26 cellular contexts compared by ENCODE assay signal in the genomic region with DNA sequence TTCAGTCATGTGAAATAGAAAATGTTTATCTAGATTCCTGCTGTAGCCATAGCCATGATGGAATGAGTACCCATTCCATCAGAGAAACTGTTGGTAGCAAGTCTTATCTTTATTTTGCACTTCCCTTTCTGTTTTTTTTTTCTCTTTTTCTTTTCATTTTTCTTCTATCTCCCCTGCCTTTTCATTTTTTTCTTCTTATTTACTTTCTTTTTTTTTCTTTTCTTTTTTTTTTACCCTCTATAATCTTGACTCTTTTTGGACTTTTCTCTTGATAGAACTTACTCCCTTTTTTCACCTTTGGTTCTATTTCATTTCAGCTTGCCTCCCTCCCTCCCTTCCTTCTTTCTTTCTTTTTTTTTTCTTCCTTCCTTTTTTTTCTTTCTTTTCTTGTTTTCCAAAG. TPM values are rescaled to one million over a fixed set of nuclear protein-coding genes. Genes with fewer than 3 reads are reported as not detected.
DNase-seq lines count a peak whose midpoint lies in the region; ATAC-seq and TF ChIP-seq lines count a peak whose summit lies in the region.
"Had no signal": no experiment of that assay in that cellular context is flagged by ENCODE, and none has a peak within 500 bp of the region (broad histone marks: within the 10 kb centered on the region; RNA-seq: fewer than 3 reads in every experiment).

No MANE protein-coding gene starts in this region.

- CTCF ChIA-PET in activated CD4-positive, alpha-beta T cell treated with anti-CD3 and anti-CD28 coated beads for 36 hours (lab: Charles Lee): interaction anchor here (1.8 kb wide), 1 partner anchor 13 kb away, joined by 4 read pairs; no protein-coding TSS in a partner anchor
- CTCF ChIA-PET in CD8-positive, alpha-beta T cell (lab: Charles Lee): interaction anchor here (1.3 kb wide), 1 partner anchor 9 kb away, joined by 3 read pairs; no protein-coding TSS in a partner anchor
- CTCF ChIA-PET in activated CD4-positive, alpha-beta memory T cell treated with anti-CD3 and anti-CD28 coated beads, Interleukin-2, amount 10 ng/mL, durations not matched to agents 7 days and 5 days (lab: Charles Lee): interaction anchor here (1.1 to 1.8 kb wide), 2 partner anchors 13 to 15 kb away, joined by 3 to 8 read pairs; a partner anchor contains a TSS

- no peak for DNase-seq in activated CD4-positive, alpha-beta T cell treated with anti-CD3 and anti-CD28 coated beads for 36 hours
- no peak for DNase-seq in activated CD4-positive, alpha-beta T cell treated with anti-CD3 and anti-CD28 coated beads, Interleukin-2, amount 50 U/mL, for 4 hours
- DNase-seq in CD8-positive, alpha-beta T cell: no peak
- DNase-seq in activated CD4-positive, alpha-beta memory T cell treated with anti-CD3 and anti-CD28 coated beads, Interleukin-2, amount 10 ng/mL, durations not matched to agents 7 days and 5 days: no peak
- DNase-seq in memory B cell (ENCODE audit: low spot score in 2 of 2) (no peak), medulla oblongata (ENCODE audit: extremely low spot score) (no peak), NCI-H82 (lab: John Stamatoyannopoulos, UW) (no peak), NOMO-1 treated with dmso at 0.1 percent for 144 hours (lab: John Stamatoyannopoulos, UW; ENCODE audit: unreplicated experiment) (no peak)
- DNase-seq: amygdala, Caco-2, cortex of kidney, mesenchymal stem cell, NCI-H1092 treated with DMSO at 0.1 percent for 48 hours, NCI-H2029 treated with DMSO at 0.1 percent for 48 hours, NCI-H345, NCI-H774, pancreas, PC-9, right lobe of liver, SHP77, substantia nigra, SW 1271, upper lobe of right lung had no signal

- H3K4me3 Mint-ChIP-seq in activated CD4-positive, alpha-beta T cell treated with anti-CD3 and anti-CD28 coated beads for 36 hours: no peak overlapping the region
- H3K4me3 Mint-ChIP-seq in CD8-positive, alpha-beta T cell: no peak overlapping the region
- H3K4me3 Mint-ChIP-seq in activated CD4-positive, alpha-beta memory T cell treated with anti-CD3 and anti-CD28 coated beads, Interleukin-2, amount 10 ng/mL, durations not matched to agents 7 days and 5 days: no peak overlapping the region
- no peak overlapping the region for H3K4me3 Mint-ChIP-seq in memory B cell
- H3K4me3 Mint-ChIP-seq: GM23338 had no signal

- H3K27ac Mint-ChIP-seq in activated CD4-positive, alpha-beta T cell treated with anti-CD3 and anti-CD28 coated beads for 36 hours: peak overlapping the region; percentile 69
- H3K27ac Mint-ChIP-seq in CD8-positive, alpha-beta T cell: peak overlapping the region; percentile 60
- H3K27ac Mint-ChIP-seq in activated CD4-positive, alpha-beta memory T cell treated with anti-CD3 and anti-CD28 coated beads, Interleukin-2, amount 10 ng/mL, durations not matched to agents 7 days and 5 days: peak overlapping the region; percentile 85
- peak overlapping the region; percentile 7 for H3K27ac Mint-ChIP-seq in memory B cell
- H3K27ac Mint-ChIP-seq: GM23338 had no signal

- peaks cover 41% of the 10 kb centered on the region for H3K36me3 Mint-ChIP-seq in activated CD4-positive, alpha-beta T cell treated with anti-CD3 and anti-CD28 coated beads for 36 hours (ENCODE audit: low read depth)
- H3K36me3 Mint-ChIP-seq in CD8-positive, alpha-beta T cell: peaks cover 60% of the 10 kb centered on the region
- H3K36me3 Mint-ChIP-seq in activated CD4-positive, alpha-beta memory T cell treated with anti-CD3 and anti-CD28 coated beads, Interleukin-2, amount 10 ng/mL, durations not matched to agents 7 days and 5 days (ENCODE audit: low read depth): peaks cover 45% of the 10 kb centered on the region
- peaks cover 20% of the 10 kb centered on the region for H3K36me3 Mint-ChIP-seq in memory B cell

- H3K36me3 ChIP-seq in CD8-positive, alpha-beta T cell (ENCODE audit: insufficient read depth, low read length): peaks cover under 1% of the 10 kb centered on the region

- no peaks in the 10 kb centered on the region for H3K9me3 ChIP-seq in CD8-positive, alpha-beta T cell (ENCODE audit: low read length)
- H3K9me3 ChIP-seq: Caco-2, pancreas, right lobe of liver, upper lobe of right lung had no signal

- H3K27me3 Mint-ChIP-seq in activated CD4-positive, alpha-beta T cell treated with anti-CD3 and anti-CD28 coated beads for 36 hours: no peaks in the 10 kb centered on the region
- no peaks in the 10 kb centered on the region for H3K27me3 Mint-ChIP-seq in CD8-positive, alpha-beta T cell (ENCODE audit: low read depth)
- no peaks in the 10 kb centered on the region for H3K27me3 Mint-ChIP-seq in activated CD4-positive, alpha-beta memory T cell treated with anti-CD3 and anti-CD28 coated beads, Interleukin-2, amount 10 ng/mL, durations not matched to agents 7 days and 5 days
- H3K27me3 Mint-ChIP-seq in memory B cell: no peaks in the 10 kb centered on the region

- H3K4me3 ChIP-seq in CD8-positive, alpha-beta T cell (ENCODE audit: low read depth, low read length): no peak overlapping the region
- H3K4me3 ChIP-seq: GM23338, pancreas, PC-9, right lobe of liver, upper lobe of right lung had no signal

- intact Hi-C loops in activated CD4-positive, alpha-beta T cell treated with anti-CD3 and anti-CD28 coated beads for 36 hours (cut with DNase I, micrococcal nuclease): loop anchor here in 1 of 2 experiments (5.0 to 10.0 kb wide), 2 partner anchors 338 to 1391 kb away; a partner anchor contains a TSS
- intact Hi-C loops in CD8-positive, alpha-beta T cell (cut with DNase I, micrococcal nuclease): loop anchor here (10.0 kb wide), 3 partner anchors 531 to 781 kb away; no protein-coding TSS in a partner anchor

- no peaks in the 10 kb centered on the region for H3K27me3 ChIP-seq in CD8-positive, alpha-beta T cell (ENCODE audit: insufficient read depth, low read length)
- H3K27me3 ChIP-seq: pancreas, right lobe of liver, upper lobe of right lung had no signal

- POLR2A ChIA-PET in activated CD4-positive, alpha-beta T cell treated with anti-CD3 and anti-CD28 coated beads for 36 hours (lab: Charles Lee): interaction anchor here (0.7 kb wide), 1 partner anchor 366 kb away, joined by 4 read pairs; no protein-coding TSS in a partner anchor
- POLR2A ChIA-PET in CD8-positive, alpha-beta T cell (lab: Charles Lee): no interaction called here
- POLR2A ChIA-PET in activated CD4-positive, alpha-beta memory T cell treated with anti-CD3 and anti-CD28 coated beads, Interleukin-2, amount 10 ng/mL, durations not matched to agents 7 days and 5 days (lab: Charles Lee): interaction anchor here (4.8 kb wide), 1 partner anchor 14 kb away, joined by 60 read pairs; a partner anchor contains a TSS

- no peak overlapping the region for H3K27ac ChIP-seq in CD8-positive, alpha-beta T cell (ENCODE audit: low read depth, low read length)
- H3K27ac ChIP-seq: HL-60, pancreas, PC-9, right lobe of liver, upper lobe of right lung had no signal

- TF ChIP-seq CTCF in CD8-positive, alpha-beta T cell (IDR thresholded peaks at IDR 0.05): no peak

- ATAC-seq in activated CD4-positive, alpha-beta T cell treated with anti-CD3 and anti-CD28 coated beads for 36 hours: no peak
- ATAC-seq in CD8-positive, alpha-beta T cell: no peak
- ATAC-seq in memory B cell (ENCODE audit: low read depth): no peak
- ATAC-seq: GM23338, HepG2, pancreas, right lobe of liver, upper lobe of right lung had no signal

- no peaks in the 10 kb centered on the region for H3K4me1 ChIP-seq in CD8-positive, alpha-beta T cell (ENCODE audit: insufficient read depth, low read length)
- H3K4me1 ChIP-seq: Caco-2, right lobe of liver, upper lobe of right lung had no signal

- no peaks in the 10 kb centered on the region for H3K9me3 Mint-ChIP-seq in activated CD4-positive, alpha-beta T cell treated with anti-CD3 and anti-CD28 coated beads for 36 hours (ENCODE audit: low read depth)
- no peaks in the 10 kb centered on the region for H3K9me3 Mint-ChIP-seq in CD8-positive, alpha-beta T cell
- no peaks in the 10 kb centered on the region for H3K9me3 Mint-ChIP-seq in activated CD4-positive, alpha-beta memory T cell treated with anti-CD3 and anti-CD28 coated beads, Interleukin-2, amount 10 ng/mL, durations not matched to agents 7 days and 5 days
- H3K9me3 Mint-ChIP-seq in memory B cell: no peaks in the 10 kb centered on the region
- H3K9me3 Mint-ChIP-seq: GM23338 had no signal

- H3K4me1 Mint-ChIP-seq in activated CD4-positive, alpha-beta T cell treated with anti-CD3 and anti-CD28 coated beads for 36 hours: peaks cover 42% of the 10 kb centered on the region
- H3K4me1 Mint-ChIP-seq in CD8-positive, alpha-beta T cell (ENCODE audit: low read depth): peaks cover 36% of the 10 kb centered on the region
- H3K4me1 Mint-ChIP-seq in activated CD4-positive, alpha-beta memory T cell treated with anti-CD3 and anti-CD28 coated beads, Interleukin-2, amount 10 ng/mL, durations not matched to agents 7 days and 5 days: peaks cover 52% of the 10 kb centered on the region
- H3K4me1 Mint-ChIP-seq in memory B cell: peaks cover 26% of the 10 kb centered on the region

RNA-seq across cellular contexts. Expression of a gene that starts 15.4 kb away (rescaled TPM):
- total RNA-seq in activated CD4-positive, alpha-beta T cell treated with anti-CD3 and anti-CD28 coated beads for 36 hours: 10 to 100 TPM; 32.3 to 35.3 TPM
- total RNA-seq in CD8-positive, alpha-beta T cell: 10 to 100 TPM; 13.6 to 14.6 TPM
- 10 to 100 TPM; 43.2 to 45.0 TPM for total RNA-seq in activated CD4-positive, alpha-beta memory T cell treated with anti-CD3 and anti-CD28 coated beads, Interleukin-2, amount 10 ng/mL, durations not matched to agents 7 days and 5 days

RNA-seq across cellular contexts. Expression of a gene that starts 27.7 kb away (rescaled TPM):
- total RNA-seq in activated CD4-positive, alpha-beta T cell treated with anti-CD3 and anti-CD28 coated beads for 36 hours: 1 to 10 TPM in 1 of 2 experiments, under 1 TPM in 1; 0.30 to 1.2 TPM
- total RNA-seq in CD8-positive, alpha-beta T cell: 1 to 10 TPM in 1 of 2 experiments, under 1 TPM in 1; 0.92 to 1.0 TPM
- total RNA-seq in activated CD4-positive, alpha-beta memory T cell treated with anti-CD3 and anti-CD28 coated beads, Interleukin-2, amount 10 ng/mL, durations not matched to agents 7 days and 5 days: 1 to 10 TPM; 1.1 to 1.7 TPM

Comparison
In these comparisons a context has a peak if more than half of its experiments do, and no peak if none do; other contexts are left out.
1. H3K27ac Mint-ChIP-seq: peak in every context shown above with its lines; median percentile 85 in activated CD4-positive, alpha-beta memory T cell treated with anti-CD3 and anti-CD28 coated beads, Interleukin-2, amount 10 ng/mL, durations not matched to agents 7 days and 5 days; 69 in activated CD4-positive, alpha-beta T cell treated with anti-CD3 and anti-CD28 coated beads for 36 hours; 60 in CD8-positive, alpha-beta T cell; 7 in memory B cell.